1 cellular context compared by ENCODE assay signal in genomic region chr6:130406935-130407532, GRCh38.
TF ChIP-seq lines count a peak whose summit lies in the region.

No MANE protein-coding gene starts in this region.

TF ChIP-seq in SK-N-SH, 30 proteins besides CTCF, POLR2A, EP300 and RAD21 (continued from another document):
- TF ChIP-seq IRF3 (IDR thresholded peaks at IDR 0.05; ENCODE audit: low read depth, low read length): no peak
- no peak for TF ChIP-seq MEF2A (IDR thresholded peaks at IDR 0.05; ENCODE audit: borderline replicate concordance, low read depth)
- TF ChIP-seq ELF1 (IDR thresholded peaks at IDR 0.05): no peak
